19 cellular contexts compared by ENCODE assay signal in genomic region chr1:163874070-163874469, GRCh38.
A peak's percentile ranks its signal among the peaks of the same experiment; 100 is the strongest.
DNase-seq lines count a peak whose midpoint lies in the region; TF ChIP-seq lines count a peak whose summit lies in the region.
"Had no signal": no experiment of that assay in that cellular context is flagged by ENCODE, and none has a peak within 500 bp of the region (broad histone marks: within the 10 kb centered on the region; RNA-seq: fewer than 3 reads in every experiment).

No MANE protein-coding gene starts in this region.

- no peaks in the 10 kb centered on the region for H3F3A ChIP-seq in PC-9 (ENCODE audit: insufficient read depth, low read depth)

- H3K9me3 ChIP-seq in A673 (ENCODE audit: low read depth, low read length, poor library complexity, severe bottlenecking) (no peaks in the 10 kb centered on the region), PC-9 (ENCODE audit: insufficient read depth, low read depth) (no peaks in the 10 kb centered on the region; the same call in 1 of the 2 replicates)
- H3K9me3 ChIP-seq: vagina had no signal

- no peak overlapping the region for H3K4me2 ChIP-seq in PC-9

- no peak overlapping the region for H3K4me3 Mint-ChIP-seq in T-helper 2 cell treated with Interferon-gamma antibody and Interleukin-4, amounts not matched to agents 5 μg/mL and 100 μg/mL, for 36 hours
- H3K4me3 Mint-ChIP-seq: activated B cell treated with CpG ODN at 0.5 μM for 24 hours, nephron had no signal

- H3K4me1 ChIP-seq in A673 (ENCODE audit: insufficient read depth, low read length, poor library complexity, severe bottlenecking) (peaks cover 24% of the 10 kb centered on the region), PC-9 (replicated peaks; ENCODE audit: insufficient read depth) (no peaks in the 10 kb centered on the region)

- TF ChIP-seq CTCF in A673 (conservative IDR thresholded peaks at IDR 0.05; ENCODE audit: low read depth, low read length) (peak; percentile 50), GM12875 (IDR thresholded peaks at IDR 0.05; ENCODE audit: borderline replicate concordance, insufficient read depth, low read depth, low read length) (peak; percentile 41; the same call in 1 of the 2 replicates), PC-9 (conservative IDR thresholded peaks at IDR 0.05) (peak; percentile 56)

- H3K27ac ChIP-seq in A673 (ENCODE audit: low read depth, low read length, poor library complexity, severe bottlenecking) (no peak overlapping the region), PC-9 (no peak overlapping the region)
- H3K27ac ChIP-seq: epithelial cell of prostate had no signal

- no peaks in the 10 kb centered on the region for H4K20me1 ChIP-seq in PC-9 (ENCODE audit: insufficient read depth)

- DNase-seq in A673 (ENCODE audit: low spot score) (no peak), PC-9 (no peak), fibroblast of peridontal ligament (ENCODE audit: extremely low read depth) (peak; percentile 69), GM19238 (ENCODE audit: insufficient read length, low spot score) (no peak), NCI-H2029 (lab: John Stamatoyannopoulos, UW) (no peak), NCI-H1105 (lab: John Stamatoyannopoulos, UW) (no peak)
- no peak for DNase-seq in T-helper 2 cell treated with Interferon-gamma antibody and Interleukin-4, amounts not matched to agents 5 μg/mL and 100 μg/mL, for 36 hours (ENCODE audit: low spot score)
- DNase-seq: activated B cell treated with CpG ODN at 0.5 μM for 24 hours; activated T-cell treated with anti-CD3 and anti-CD28 coated beads, Interleukin-2, amount 50 U/mL, for 48 hours; aorta; C1 segment of cervical spinal cord; islet precursor cell; NCI-H226; stimulated activated CD4-positive, alpha-beta T cell treated with anti-CD3 and anti-CD28 coated beads, Interleukin-15, amount 100 ng/mL, for 24 hours had no signal

- H3K4me1 Mint-ChIP-seq in T-helper 2 cell treated with Interferon-gamma antibody and Interleukin-4, amounts not matched to agents 5 μg/mL and 100 μg/mL, for 36 hours (ENCODE audit: low read depth) = no peaks in the 10 kb centered on the region
- H3K4me1 Mint-ChIP-seq: activated B cell treated with CpG ODN at 0.5 μM for 24 hours had no signal

- H3K9me3 Mint-ChIP-seq in T-helper 2 cell treated with Interferon-gamma antibody and Interleukin-4, amounts not matched to agents 5 μg/mL and 100 μg/mL, for 36 hours = peaks cover 12% of the 10 kb centered on the region

- H3K27me3 ChIP-seq in A673 (replicated peaks; ENCODE audit: insufficient read depth, low read depth, low read length, poor library complexity) = no peaks in the 10 kb centered on the region
- no peaks in the 10 kb centered on the region for H3K27me3 ChIP-seq in PC-9 (ENCODE audit: insufficient read depth, low read depth)
- H3K27me3 ChIP-seq: vagina had no signal

- no peaks in the 10 kb centered on the region for H3K36me3 Mint-ChIP-seq in T-helper 2 cell treated with Interferon-gamma antibody and Interleukin-4, amounts not matched to agents 5 μg/mL and 100 μg/mL, for 36 hours (ENCODE audit: low read depth)

- no peak overlapping the region for H2AFZ ChIP-seq in PC-9

- H3K79me2 ChIP-seq in PC-9 (ENCODE audit: low read depth) = no peaks in the 10 kb centered on the region

- intact Hi-C loops in A673 (cut with micrococcal nuclease; ENCODE audit: unreplicated experiment) = no loop called here
- intact Hi-C loops in PC-9 (cut with micrococcal nuclease; ENCODE audit: unreplicated experiment) = no loop called here

- BruUV-seq in A673 (replicated peaks; lab: Mats Ljungman, UMichigan) = no TSS peak
- BruUV-seq in PC-9 (replicated peaks; lab: Mats Ljungman, UMichigan) = no TSS peak

- no peaks in the 10 kb centered on the region for H3K27me3 Mint-ChIP-seq in T-helper 2 cell treated with Interferon-gamma antibody and Interleukin-4, amounts not matched to agents 5 μg/mL and 100 μg/mL, for 36 hours (ENCODE audit: low read depth)
- H3K27me3 Mint-ChIP-seq: activated B cell treated with CpG ODN at 0.5 μM for 24 hours had no signal

- CTCF ChIA-PET in A673 (lab: Charles Lee) (no interaction called here), PC-9 (lab: Charles Lee) (no interaction called here)

- POLR2A ChIA-PET in A673 (lab: Charles Lee; ENCODE audit: low non-redundant PET) (no interaction called here), PC-9 (lab: Charles Lee; ENCODE audit: unreplicated experiment) (no interaction called here)

- H3K36me3 ChIP-seq in A673 (ENCODE audit: insufficient read depth, low read length, poor library complexity, severe bottlenecking) = no peaks in the 10 kb centered on the region
- no peaks in the 10 kb centered on the region for H3K36me3 ChIP-seq in PC-9 (ENCODE audit: low read depth)
- H3K36me3 ChIP-seq: vagina had no signal

- H3K4me3 ChIP-seq in A673 (ENCODE audit: low read depth, low read length, poor library complexity, severe bottlenecking) (no peak overlapping the region), GM12875 (ENCODE audit: low read depth, low read length) (no peak overlapping the region), PC-9 (no peak overlapping the region)
- H3K4me3 ChIP-seq: K562, vagina had no signal

- H3K9me2 ChIP-seq in PC-9 (ENCODE audit: insufficient read depth) = no peaks in the 10 kb centered on the region

- no peak overlapping the region for H3K27ac Mint-ChIP-seq in T-helper 2 cell treated with Interferon-gamma antibody and Interleukin-4, amounts not matched to agents 5 μg/mL and 100 μg/mL, for 36 hours
- H3K27ac Mint-ChIP-seq: activated B cell treated with CpG ODN at 0.5 μM for 24 hours, nephron had no signal
